In genomic region chr10:22690614-22691431, GRCh38 we compare ENCODE assay signal across 10 cellular contexts. TPM values are rescaled to one million over a fixed set of nuclear protein-coding genes. Genes with fewer than 3 reads are reported as not detected.
DNase-seq lines count a peak whose midpoint lies in the region; ATAC-seq lines count a peak whose summit lies in the region.
"Had no signal": no experiment of that assay in that cellular context is flagged by ENCODE, and none has a peak within 500 bp of the region (broad histone marks: within the 10 kb centered on the region; RNA-seq: fewer than 3 reads in every experiment).

No MANE protein-coding gene starts in this region.

- H3K27ac Mint-ChIP-seq in activated CD4-positive, alpha-beta memory T cell treated with anti-CD3 and anti-CD28 coated beads, Interleukin-2, amount 10 ng/mL, durations not matched to agents 7 days and 5 days, result peak overlapping the region; percentile 5
- H3K27ac Mint-ChIP-seq: nephron had no signal

- CTCF ChIA-PET in activated CD4-positive, alpha-beta memory T cell treated with anti-CD3 and anti-CD28 coated beads, Interleukin-2, amount 10 ng/mL, durations not matched to agents 7 days and 5 days (lab: Charles Lee), result interaction anchor here (1.8 to 3.4 kb wide), 2 partner anchors 7 to 10 kb away, joined by 5 to 10 read pairs; no protein-coding TSS in a partner anchor

- DNase-seq in GM03348 (ENCODE audit: low spot score) (peak; percentile 31), left lobe of liver (ENCODE audit: low spot score) (no peak), occipital lobe (lab: John Stamatoyannopoulos, UW) (no peak), AG08395 (ENCODE audit: low spot score) (no peak), Kasumi-1 (lab: John Stamatoyannopoulos, UW) (no peak)
- DNase-seq in activated CD4-positive, alpha-beta memory T cell treated with anti-CD3 and anti-CD28 coated beads, Interleukin-2, amount 10 ng/mL, durations not matched to agents 7 days and 5 days, result no peak
- DNase-seq: activated CD4-positive, alpha-beta T cell treated with anti-CD3 and anti-CD28 coated beads, Interleukin-2, amount 50 U/mL, for 4 hours had no signal

- H3K36me3 Mint-ChIP-seq in activated CD4-positive, alpha-beta memory T cell treated with anti-CD3 and anti-CD28 coated beads, Interleukin-2, amount 10 ng/mL, durations not matched to agents 7 days and 5 days (ENCODE audit: low read depth), result peaks cover 29% of the 10 kb centered on the region

- H3K4me3 Mint-ChIP-seq in activated CD4-positive, alpha-beta memory T cell treated with anti-CD3 and anti-CD28 coated beads, Interleukin-2, amount 10 ng/mL, durations not matched to agents 7 days and 5 days, result no peak overlapping the region
- H3K4me3 Mint-ChIP-seq: nephron had no signal

- no peaks in the 10 kb centered on the region for H3K27me3 Mint-ChIP-seq in activated CD4-positive, alpha-beta memory T cell treated with anti-CD3 and anti-CD28 coated beads, Interleukin-2, amount 10 ng/mL, durations not matched to agents 7 days and 5 days

- H3K9me3 Mint-ChIP-seq in activated CD4-positive, alpha-beta memory T cell treated with anti-CD3 and anti-CD28 coated beads, Interleukin-2, amount 10 ng/mL, durations not matched to agents 7 days and 5 days, result no peaks in the 10 kb centered on the region

- ATAC-seq in HG02981 (IDR thresholded peaks at IDR 0.05; ENCODE audit: unreplicated experiment) (peak; percentile 34), left lobe of liver (peak; percentile 47), HG03520 (IDR thresholded peaks at IDR 0.05; ENCODE audit: unreplicated experiment) (no peak)

- peaks cover 75% of the 10 kb centered on the region for H3K4me1 Mint-ChIP-seq in activated CD4-positive, alpha-beta memory T cell treated with anti-CD3 and anti-CD28 coated beads, Interleukin-2, amount 10 ng/mL, durations not matched to agents 7 days and 5 days
- H3K4me1 Mint-ChIP-seq: nephron had no signal

- POLR2A ChIA-PET in activated CD4-positive, alpha-beta memory T cell treated with anti-CD3 and anti-CD28 coated beads, Interleukin-2, amount 10 ng/mL, durations not matched to agents 7 days and 5 days (lab: Charles Lee), result interaction anchor here (0.7 to 3.4 kb wide), 8 partner anchors 7 to 59 kb away, joined by 3 to 29 read pairs (median 5); partner anchors contain the start of gene PIP4K2A

RNA-seq across cellular contexts. Expression of gene PIP4K2A, which starts 23.6 kb away (rescaled TPM):
- total RNA-seq in activated CD4-positive, alpha-beta memory T cell treated with anti-CD3 and anti-CD28 coated beads, Interleukin-2, amount 10 ng/mL, durations not matched to agents 7 days and 5 days, result 100 to 1,000 TPM; 126 to 137 TPM
- 10.9 TPM for total RNA-seq in left lobe of liver
- total RNA-seq in occipital lobe, result 41.0 TPM
